Comparison of ENCODE assay signal across 2 cellular contexts in the genomic region with DNA sequence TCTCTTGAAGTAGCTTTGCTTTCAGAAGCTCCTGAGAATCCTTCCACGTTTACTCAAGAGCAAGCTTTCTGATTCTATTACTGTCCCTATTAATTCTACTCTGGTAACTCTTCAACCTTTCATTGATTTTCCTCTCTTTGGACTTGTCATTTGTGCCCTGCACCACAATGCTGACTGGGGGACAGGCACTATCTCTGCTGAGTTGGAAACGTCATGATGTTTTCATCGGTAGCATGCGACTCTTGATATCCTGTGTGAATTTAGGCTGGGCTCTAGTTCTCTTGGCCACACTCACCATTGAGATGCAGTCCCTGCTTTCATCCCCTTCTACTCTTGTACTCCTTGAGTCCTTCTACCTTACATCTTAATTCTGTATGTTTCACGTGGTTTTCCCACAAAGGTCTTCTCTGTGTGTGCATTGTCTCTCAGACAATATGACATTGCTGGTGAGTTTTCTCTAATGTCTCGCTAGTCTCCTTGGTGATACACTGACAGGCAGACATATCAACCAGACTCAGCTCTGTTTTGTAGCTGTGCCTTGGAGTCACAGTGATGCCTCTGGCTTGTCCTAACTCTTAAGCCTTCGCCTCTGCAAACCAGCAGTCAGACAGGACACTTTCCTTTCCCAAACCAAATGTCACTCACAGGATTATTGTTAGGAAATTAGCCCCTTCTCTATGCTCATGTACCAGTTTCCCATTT.
TF ChIP-seq lines count a peak whose summit lies in the region.

No MANE protein-coding gene starts in this region.

TF ChIP-seq in H1, 55 proteins besides CTCF, POLR2A, EP300 and RAD21:
- no peak for TF ChIP-seq CBX5 (IDR thresholded peaks at IDR 0.05; ENCODE audit: low read depth, low read length)
- no peak for TF ChIP-seq RFX5 (IDR thresholded peaks at IDR 0.05; ENCODE audit: borderline replicate concordance, low read depth, low read length)
- TF ChIP-seq, protein P1, sequence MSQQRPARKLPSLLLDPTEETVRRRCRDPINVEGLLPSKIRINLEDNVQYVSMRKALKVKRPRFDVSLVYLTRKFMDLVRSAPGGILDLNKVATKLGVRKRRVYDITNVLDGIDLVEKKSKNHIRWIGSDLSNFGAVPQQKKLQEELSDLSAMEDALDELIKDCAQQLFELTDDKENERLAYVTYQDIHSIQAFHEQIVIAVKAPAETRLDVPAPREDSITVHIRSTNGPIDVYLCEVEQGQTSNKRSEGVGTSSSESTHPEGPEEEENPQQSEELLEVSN (IDR thresholded peaks at IDR 0.05): no peak
- no peak for TF ChIP-seq ASH2L (IDR thresholded peaks at IDR 0.05; ENCODE audit: low read length)
- TF ChIP-seq, protein P2, sequence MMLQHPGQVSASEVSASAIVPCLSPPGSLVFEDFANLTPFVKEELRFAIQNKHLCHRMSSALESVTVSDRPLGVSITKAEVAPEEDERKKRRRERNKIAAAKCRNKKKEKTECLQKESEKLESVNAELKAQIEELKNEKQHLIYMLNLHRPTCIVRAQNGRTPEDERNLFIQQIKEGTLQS (IDR thresholded peaks at IDR 0.05; ENCODE audit: insufficient read depth, low read depth, low read length): no peak
- no peak for TF ChIP-seq TBP (IDR thresholded peaks at IDR 0.05; ENCODE audit: low read depth, low read length)
- TF ChIP-seq, protein P3, sequence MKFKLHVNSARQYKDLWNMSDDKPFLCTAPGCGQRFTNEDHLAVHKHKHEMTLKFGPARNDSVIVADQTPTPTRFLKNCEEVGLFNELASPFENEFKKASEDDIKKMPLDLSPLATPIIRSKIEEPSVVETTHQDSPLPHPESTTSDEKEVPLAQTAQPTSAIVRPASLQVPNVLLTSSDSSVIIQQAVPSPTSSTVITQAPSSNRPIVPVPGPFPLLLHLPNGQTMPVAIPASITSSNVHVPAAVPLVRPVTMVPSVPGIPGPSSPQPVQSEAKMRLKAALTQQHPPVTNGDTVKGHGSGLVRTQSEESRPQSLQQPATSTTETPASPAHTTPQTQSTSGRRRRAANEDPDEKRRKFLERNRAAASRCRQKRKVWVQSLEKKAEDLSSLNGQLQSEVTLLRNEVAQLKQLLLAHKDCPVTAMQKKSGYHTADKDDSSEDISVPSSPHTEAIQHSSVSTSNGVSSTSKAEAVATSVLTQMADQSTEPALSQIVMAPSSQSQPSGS (IDR thresholded peaks at IDR 0.05; ENCODE audit: low read length): no peak
- TF ChIP-seq POLR2AphosphoS5 (IDR thresholded peaks at IDR 0.05; ENCODE audit: low read depth, low read length): no peak
- no peak for TF ChIP-seq SP4 (IDR thresholded peaks at IDR 0.05; ENCODE audit: low read length)
- TF ChIP-seq BRCA1 (IDR thresholded peaks at IDR 0.05; ENCODE audit: low read depth, low read length): no peak
- no peak for TF ChIP-seq KDM5A (IDR thresholded peaks at IDR 0.05; ENCODE audit: low read length)
- TF ChIP-seq TEAD4 (IDR thresholded peaks at IDR 0.05; ENCODE audit: low read depth, low read length): no peak
- no peak for TF ChIP-seq SP2 (IDR thresholded peaks at IDR 0.05; ENCODE audit: low read length)

TF ChIP-seq in HepG2, 621 proteins besides CTCF, POLR2A, EP300 and RAD21:
- TF ChIP-seq, protein P4, sequence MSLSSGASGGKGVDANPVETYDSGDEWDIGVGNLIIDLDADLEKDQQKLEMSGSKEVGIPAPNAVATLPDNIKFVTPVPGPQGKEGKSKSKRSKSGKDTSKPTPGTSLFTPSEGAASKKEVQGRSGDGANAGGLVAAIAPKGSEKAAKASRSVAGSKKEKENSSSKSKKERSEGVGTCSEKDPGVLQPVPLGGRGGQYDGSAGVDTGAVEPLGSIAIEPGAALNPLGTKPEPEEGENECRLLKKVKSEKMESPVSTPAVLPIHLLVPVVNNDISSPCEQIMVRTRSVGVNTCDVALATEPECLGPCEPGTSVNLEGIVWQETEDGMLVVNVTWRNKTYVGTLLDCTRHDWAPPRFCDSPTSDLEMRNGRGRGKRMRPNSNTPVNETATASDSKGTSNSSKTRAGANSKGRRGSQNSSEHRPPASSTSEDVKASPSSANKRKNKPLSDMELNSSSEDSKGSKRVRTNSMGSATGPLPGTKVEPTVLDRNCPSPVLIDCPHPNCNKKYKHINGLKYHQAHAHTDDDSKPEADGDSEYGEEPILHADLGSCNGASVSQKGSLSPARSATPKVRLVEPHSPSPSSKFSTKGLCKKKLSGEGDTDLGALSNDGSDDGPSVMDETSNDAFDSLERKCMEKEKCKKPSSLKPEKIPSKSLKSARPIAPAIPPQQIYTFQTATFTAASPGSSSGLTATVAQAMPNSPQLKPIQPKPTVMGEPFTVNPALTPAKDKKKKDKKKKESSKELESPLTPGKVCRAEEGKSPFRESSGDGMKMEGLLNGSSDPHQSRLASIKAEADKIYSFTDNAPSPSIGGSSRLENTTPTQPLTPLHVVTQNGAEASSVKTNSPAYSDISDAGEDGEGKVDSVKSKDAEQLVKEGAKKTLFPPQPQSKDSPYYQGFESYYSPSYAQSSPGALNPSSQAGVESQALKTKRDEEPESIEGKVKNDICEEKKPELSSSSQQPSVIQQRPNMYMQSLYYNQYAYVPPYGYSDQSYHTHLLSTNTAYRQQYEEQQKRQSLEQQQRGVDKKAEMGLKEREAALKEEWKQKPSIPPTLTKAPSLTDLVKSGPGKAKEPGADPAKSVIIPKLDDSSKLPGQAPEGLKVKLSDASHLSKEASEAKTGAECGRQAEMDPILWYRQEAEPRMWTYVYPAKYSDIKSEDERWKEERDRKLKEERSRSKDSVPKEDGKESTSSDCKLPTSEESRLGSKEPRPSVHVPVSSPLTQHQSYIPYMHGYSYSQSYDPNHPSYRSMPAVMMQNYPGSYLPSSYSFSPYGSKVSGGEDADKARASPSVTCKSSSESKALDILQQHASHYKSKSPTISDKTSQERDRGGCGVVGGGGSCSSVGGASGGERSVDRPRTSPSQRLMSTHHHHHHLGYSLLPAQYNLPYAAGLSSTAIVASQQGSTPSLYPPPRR (CRISPR knock-in tag; IDR thresholded peaks at IDR 0.05; ENCODE audit: borderline replicate concordance): no peak
- no peak for TF ChIP-seq ZNF614 (CRISPR knock-in tag; IDR thresholded peaks at IDR 0.05; ENCODE audit: borderline replicate concordance)
- TF ChIP-seq SALL2 (CRISPR knock-in tag; IDR thresholded peaks at IDR 0.05): no peak
- TF ChIP-seq, protein P5, sequence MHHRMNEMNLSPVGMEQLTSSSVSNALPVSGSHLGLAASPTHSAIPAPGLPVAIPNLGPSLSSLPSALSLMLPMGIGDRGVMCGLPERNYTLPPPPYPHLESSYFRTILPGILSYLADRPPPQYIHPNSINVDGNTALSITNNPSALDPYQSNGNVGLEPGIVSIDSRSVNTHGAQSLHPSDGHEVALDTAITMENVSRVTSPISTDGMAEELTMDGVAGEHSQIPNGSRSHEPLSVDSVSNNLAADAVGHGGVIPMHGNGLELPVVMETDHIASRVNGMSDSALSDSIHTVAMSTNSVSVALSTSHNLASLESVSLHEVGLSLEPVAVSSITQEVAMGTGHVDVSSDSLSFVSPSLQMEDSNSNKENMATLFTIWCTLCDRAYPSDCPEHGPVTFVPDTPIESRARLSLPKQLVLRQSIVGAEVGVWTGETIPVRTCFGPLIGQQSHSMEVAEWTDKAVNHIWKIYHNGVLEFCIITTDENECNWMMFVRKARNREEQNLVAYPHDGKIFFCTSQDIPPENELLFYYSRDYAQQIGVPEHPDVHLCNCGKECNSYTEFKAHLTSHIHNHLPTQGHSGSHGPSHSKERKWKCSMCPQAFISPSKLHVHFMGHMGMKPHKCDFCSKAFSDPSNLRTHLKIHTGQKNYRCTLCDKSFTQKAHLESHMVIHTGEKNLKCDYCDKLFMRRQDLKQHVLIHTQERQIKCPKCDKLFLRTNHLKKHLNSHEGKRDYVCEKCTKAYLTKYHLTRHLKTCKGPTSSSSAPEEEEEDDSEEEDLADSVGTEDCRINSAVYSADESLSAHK (CRISPR knock-in tag; IDR thresholded peaks at IDR 0.05; ENCODE audit: borderline replicate concordance): no peak
- TF ChIP-seq HDAC2 (CRISPR knock-in tag; IDR thresholded peaks at IDR 0.05): no peak
- TF ChIP-seq, protein P6, sequence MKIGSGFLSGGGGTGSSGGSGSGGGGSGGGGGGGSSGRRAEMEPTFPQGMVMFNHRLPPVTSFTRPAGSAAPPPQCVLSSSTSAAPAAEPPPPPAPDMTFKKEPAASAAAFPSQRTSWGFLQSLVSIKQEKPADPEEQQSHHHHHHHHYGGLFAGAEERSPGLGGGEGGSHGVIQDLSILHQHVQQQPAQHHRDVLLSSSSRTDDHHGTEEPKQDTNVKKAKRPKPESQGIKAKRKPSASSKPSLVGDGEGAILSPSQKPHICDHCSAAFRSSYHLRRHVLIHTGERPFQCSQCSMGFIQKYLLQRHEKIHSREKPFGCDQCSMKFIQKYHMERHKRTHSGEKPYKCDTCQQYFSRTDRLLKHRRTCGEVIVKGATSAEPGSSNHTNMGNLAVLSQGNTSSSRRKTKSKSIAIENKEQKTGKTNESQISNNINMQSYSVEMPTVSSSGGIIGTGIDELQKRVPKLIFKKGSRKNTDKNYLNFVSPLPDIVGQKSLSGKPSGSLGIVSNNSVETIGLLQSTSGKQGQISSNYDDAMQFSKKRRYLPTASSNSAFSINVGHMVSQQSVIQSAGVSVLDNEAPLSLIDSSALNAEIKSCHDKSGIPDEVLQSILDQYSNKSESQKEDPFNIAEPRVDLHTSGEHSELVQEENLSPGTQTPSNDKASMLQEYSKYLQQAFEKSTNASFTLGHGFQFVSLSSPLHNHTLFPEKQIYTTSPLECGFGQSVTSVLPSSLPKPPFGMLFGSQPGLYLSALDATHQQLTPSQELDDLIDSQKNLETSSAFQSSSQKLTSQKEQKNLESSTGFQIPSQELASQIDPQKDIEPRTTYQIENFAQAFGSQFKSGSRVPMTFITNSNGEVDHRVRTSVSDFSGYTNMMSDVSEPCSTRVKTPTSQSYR (CRISPR knock-in tag; IDR thresholded peaks at IDR 0.05; ENCODE audit: borderline replicate concordance): no peak
- no peak for TF ChIP-seq ZNF777 (CRISPR knock-in tag; IDR thresholded peaks at IDR 0.05)
- no peak for TF ChIP-seq MAFK (conservative IDR thresholded peaks at IDR 0.05 in 1 of 2, IDR thresholded peaks at IDR 0.05 in 1 of 2; ENCODE audit: low read length in 2 of 2)
- no peak for TF ChIP-seq ZNF24 (IDR thresholded peaks at IDR 0.05)
- no peak for TF ChIP-seq SOX13 (IDR thresholded peaks at IDR 0.05)
- no peak for TF ChIP-seq SOX13 (CRISPR knock-in tag; conservative IDR thresholded peaks at IDR 0.05 in 1 of 2, IDR thresholded peaks at IDR 0.05 in 1 of 2)
- TF ChIP-seq RORA (CRISPR knock-in tag; IDR thresholded peaks at IDR 0.05): no peak
- no peak for TF ChIP-seq ATAD3A (CRISPR knock-in tag; IDR thresholded peaks at IDR 0.05)
- no peak for TF ChIP-seq NFE2L1 (CRISPR knock-in tag; IDR thresholded peaks at IDR 0.05; ENCODE audit: borderline replicate concordance)
- TF ChIP-seq, protein P7, sequence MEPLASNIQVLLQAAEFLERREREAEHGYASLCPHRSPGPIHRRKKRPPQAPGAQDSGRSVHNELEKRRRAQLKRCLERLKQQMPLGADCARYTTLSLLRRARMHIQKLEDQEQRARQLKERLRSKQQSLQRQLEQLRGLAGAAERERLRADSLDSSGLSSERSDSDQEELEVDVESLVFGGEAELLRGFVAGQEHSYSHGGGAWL (CRISPR knock-in tag; IDR thresholded peaks at IDR 0.05): no peak
- no peak for TF ChIP-seq ZNF138 (CRISPR knock-in tag; IDR thresholded peaks at IDR 0.05; ENCODE audit: low read depth)
- TF ChIP-seq ZNF768 (CRISPR knock-in tag; IDR thresholded peaks at IDR 0.05): no peak
- TF ChIP-seq MED1 (CRISPR knock-in tag; IDR thresholded peaks at IDR 0.05): no peak
